In the genomic region with DNA sequence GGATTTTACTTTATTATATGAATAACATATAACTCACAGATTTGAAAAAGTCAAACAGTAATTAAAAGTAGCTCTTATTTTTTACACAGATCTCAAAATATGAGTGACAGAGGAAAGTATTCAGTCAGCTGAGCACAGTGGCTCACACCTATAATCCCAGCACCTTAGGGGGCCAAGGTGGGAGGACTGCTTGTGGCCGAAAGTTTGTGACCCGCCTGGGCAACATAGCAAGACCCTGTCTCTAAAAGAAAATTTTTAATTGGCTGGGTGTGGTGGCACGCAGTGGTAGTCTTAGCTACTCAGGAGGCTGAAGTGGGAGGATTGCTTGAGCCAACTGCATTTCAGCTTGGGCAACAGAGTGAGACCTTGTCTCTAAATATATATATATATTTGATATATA, we compare ENCODE assay signal across 20 cellular contexts. TPM values are rescaled to one million over a fixed set of nuclear protein-coding genes. Genes with fewer than 3 reads are reported as not detected.
DNase-seq lines count a peak whose midpoint lies in the region; ATAC-seq and TF ChIP-seq lines count a peak whose summit lies in the region.
"Had no signal": no experiment of that assay in that cellular context is flagged by ENCODE, and none has a peak within 500 bp of the region (broad histone marks: within the 10 kb centered on the region; RNA-seq: fewer than 3 reads in every experiment).

No MANE protein-coding gene starts in this region.

- H2AFZ ChIP-seq in OCI-LY1 (ENCODE audit: low read length): no peak overlapping the region
- no peak overlapping the region for H2AFZ ChIP-seq in mammary epithelial cell (ENCODE audit: low read depth, low read length)
- H2AFZ ChIP-seq: GM23248 had no signal

- H3K4me1 ChIP-seq in OCI-LY1 (ENCODE audit: insufficient read depth, low read length, severe bottlenecking) (peaks cover 95% of the 10 kb centered on the region), thoracic aorta (ENCODE audit: control insufficient read depth in 1 of 2, low read depth in 2 of 2) (peaks cover 34 to 50% of the 10 kb centered on the region in 2 donors), mammary epithelial cell (ENCODE audit: insufficient read depth, low read length) (peaks cover under 1% of the 10 kb centered on the region)
- H3K4me1 ChIP-seq: BLaER1 had no signal

- ATAC-seq in WTC11: no peak
- no peak for ATAC-seq in thoracic aorta (ENCODE audit: insufficient number of reproducible peaks, low FRiP score, low read depth)
- ATAC-seq: CD8-positive, alpha-beta T cell; GM12878 had no signal

- H3K27ac Mint-ChIP-seq in WTC11: no peak overlapping the region
- H3K27ac Mint-ChIP-seq: B cell; CD4-positive, CD25-positive, alpha-beta regulatory T cell; CD8-positive, alpha-beta T cell had no signal

- H3K9me3 Mint-ChIP-seq in WTC11: no peaks in the 10 kb centered on the region
- H3K9me3 Mint-ChIP-seq: CD4-positive, CD25-positive, alpha-beta regulatory T cell; CD8-positive, alpha-beta T cell had no signal

- H3K79me2 ChIP-seq in OCI-LY1 (ENCODE audit: insufficient read depth, low read length): no peaks in the 10 kb centered on the region
- no peaks in the 10 kb centered on the region for H3K79me2 ChIP-seq in mammary epithelial cell (ENCODE audit: insufficient read depth, low read length)

- H3K9ac ChIP-seq in OCI-LY1 (ENCODE audit: low read length) (no peak overlapping the region), mammary epithelial cell (ENCODE audit: insufficient read depth, low read length) (no peak overlapping the region)
- H3K9ac ChIP-seq: BLaER1, GM23248 had no signal

- DNase-seq in WTC11 (ENCODE audit: low spot score): no peak
- DNase-seq in thoracic aorta (ENCODE audit: low spot score): no peak
- no peak for DNase-seq in dermis blood vessel endothelial cell
- DNase-seq in mammary epithelial cell: no peak
- no peak for DNase-seq in 8988T
- DNase-seq: Caco-2; CD4-positive, CD25-positive, alpha-beta regulatory T cell; CD8-positive, alpha-beta T cell; DMS153; DND-41; EL; GDM1; GM23248; H7; HCEC 1CT had no signal

- no peaks in the 10 kb centered on the region for H3K36me3 ChIP-seq in OCI-LY1 (ENCODE audit: insufficient read depth, low read length)
- no peaks in the 10 kb centered on the region for H3K36me3 ChIP-seq in thoracic aorta
- H3K36me3 ChIP-seq in mammary epithelial cell (ENCODE audit: insufficient read depth, low read length): no peaks in the 10 kb centered on the region
- H3K36me3 ChIP-seq: BLaER1 had no signal

- in situ Hi-C loops in mammary epithelial cell (cut with MboI; ENCODE audit: low sequenced_read_pairs in 2 of 2): no loop called here

- POLR2A ChIA-PET in WTC11 (lab: Charles Lee): no interaction called here

- intact Hi-C loops in mammary epithelial cell (cut with micrococcal nuclease): no loop called here

- H3K27ac ChIP-seq in OCI-LY1 (ENCODE audit: low read depth, low read length, poor library complexity, severe bottlenecking): peak overlapping the region; percentile 91
- H3K27ac ChIP-seq in thoracic aorta: peak overlapping the region; percentile 65 to 67
- no peak overlapping the region for H3K27ac ChIP-seq in mammary epithelial cell (ENCODE audit: insufficient read depth, low read depth, low read length)
- H3K27ac ChIP-seq: BLaER1, C4-2B, GM23248 had no signal

- H3K4me3 ChIP-seq in OCI-LY1 (ENCODE audit: low read depth, low read length, poor library complexity, severe bottlenecking): no peak overlapping the region
- H3K4me3 ChIP-seq in thoracic aorta: no peak overlapping the region
- H3K4me3 ChIP-seq in mammary epithelial cell (replicated peaks in 1 of 3; ENCODE audit: insufficient read depth in 1 of 3, low read depth in 2 of 3, low read length in 3 of 3): no peak overlapping the region
- H3K4me3 ChIP-seq: BLaER1, GM12878, GM23248 had no signal

- no peaks in the 10 kb centered on the region for H3K27me3 Mint-ChIP-seq in WTC11 (ENCODE audit: low read depth)
- H3K27me3 Mint-ChIP-seq: B cell had no signal

- 95% methylated on average over 3 of the region's 3 CpGs for WGBS in mammary epithelial cell (ENCODE audit: low coverage, missing lambda C conversion rate)

- CTCF ChIA-PET in WTC11 (lab: Charles Lee): interaction anchor here (1.3 kb wide), 2 partner anchors 18 to 123 kb away, joined by 3 to 4 read pairs; no protein-coding TSS in a partner anchor
- CTCF ChIA-PET in mammary epithelial cell (lab: Charles Lee; ENCODE audit: low non-redundant PET): no interaction called here

- no peaks in the 10 kb centered on the region for H3K9me2 ChIP-seq in OCI-LY1 (ENCODE audit: low read depth, low read length)

- H3K4me3 Mint-ChIP-seq in WTC11: no peak overlapping the region
- H3K4me3 Mint-ChIP-seq: B cell; CD4-positive, CD25-positive, alpha-beta regulatory T cell; CD8-positive, alpha-beta T cell had no signal

- H4K20me1 ChIP-seq in OCI-LY1 (ENCODE audit: insufficient read depth, low read length): no peaks in the 10 kb centered on the region
- H4K20me1 ChIP-seq in mammary epithelial cell (ENCODE audit: insufficient read depth, low read length): no peaks in the 10 kb centered on the region
- H4K20me1 ChIP-seq: BLaER1 had no signal

- H3K4me2 ChIP-seq in OCI-LY1 (ENCODE audit: low read length): no peak overlapping the region
- H3K4me2 ChIP-seq in mammary epithelial cell (ENCODE audit: insufficient read depth, low read depth, low read length): no peak overlapping the region
- H3K4me2 ChIP-seq: BLaER1 had no signal

- H3K27me3 ChIP-seq in OCI-LY1 (ENCODE audit: insufficient read depth, low read length) (no peaks in the 10 kb centered on the region), thoracic aorta (replicated peaks; ENCODE audit: insufficient read depth) (no peaks in the 10 kb centered on the region), mammary epithelial cell (ENCODE audit: insufficient read depth, low read length) (no peaks in the 10 kb centered on the region)
- H3K27me3 ChIP-seq: BLaER1 had no signal

- no peaks in the 10 kb centered on the region for H3K36me3 Mint-ChIP-seq in WTC11
- H3K36me3 Mint-ChIP-seq: CD4-positive, CD25-positive, alpha-beta regulatory T cell; CD8-positive, alpha-beta T cell had no signal

- TF ChIP-seq CTCF in OCI-LY1 (IDR thresholded peaks at IDR 0.05; ENCODE audit: low read length): no peak
- no peak for TF ChIP-seq CTCF in WTC11 (IDR thresholded peaks at IDR 0.05)
- no peak for TF ChIP-seq CTCF in thoracic aorta (IDR thresholded peaks at IDR 0.05)
- TF ChIP-seq CTCF in mammary epithelial cell (conservative IDR thresholded peaks at IDR 0.05 in 1 of 2, IDR thresholded peaks at IDR 0.05 in 1 of 2; ENCODE audit: extremely low read depth in 1 of 2, insufficient read depth in 1 of 2, low read depth in 1 of 2, low read length in 2 of 2): no peak

- H3F3A ChIP-seq in OCI-LY1 (ENCODE audit: insufficient read depth, low read length): peaks cover 7% of the 10 kb centered on the region; the same call in 1 of the 2 replicates

- peaks cover 15% of the 10 kb centered on the region for H3K4me1 Mint-ChIP-seq in WTC11

- no peaks in the 10 kb centered on the region for H3K9me3 ChIP-seq in OCI-LY1 (ENCODE audit: low read length)
- no peaks in the 10 kb centered on the region for H3K9me3 ChIP-seq in thoracic aorta
- no peaks in the 10 kb centered on the region for H3K9me3 ChIP-seq in mammary epithelial cell (replicated peaks; ENCODE audit: insufficient read depth, low read length)
- H3K9me3 ChIP-seq: BLaER1, Caco-2 had no signal

- no TSS peak for BruUV-seq in mammary epithelial cell (replicated peaks; lab: Mats Ljungman, UMichigan)

- dilution Hi-C loops in mammary epithelial cell (cut with HindIII; ENCODE audit: low sequenced_read_pairs): no loop called here

TF ChIP-seq in WTC11, 78 proteins besides CTCF, POLR2A, EP300 and RAD21:
- TF ChIP-seq ZNF121 (CRISPR knock-in tag; IDR thresholded peaks at IDR 0.05) (peak; percentile 84), ZNF425 (CRISPR knock-in tag; conservative IDR thresholded peaks at IDR 0.05) (no peak), ATF1 (CRISPR knock-in tag; IDR thresholded peaks at IDR 0.05) (no peak)
- TF ChIP-seq, protein P1, sequence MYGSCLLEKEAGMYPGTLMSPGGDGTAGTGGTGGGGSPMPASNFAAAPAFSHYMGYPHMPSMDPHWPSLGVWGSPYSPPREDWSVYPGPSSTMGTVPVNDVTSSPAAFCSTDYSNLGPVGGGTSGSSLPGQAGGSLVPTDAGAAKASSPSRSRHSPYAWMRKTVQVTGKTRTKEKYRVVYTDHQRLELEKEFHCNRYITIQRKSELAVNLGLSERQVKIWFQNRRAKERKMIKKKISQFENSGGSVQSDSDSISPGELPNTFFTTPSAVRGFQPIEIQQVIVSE (CRISPR knock-in tag; IDR thresholded peaks at IDR 0.05; ENCODE audit: borderline replicate concordance): no peak
- TF ChIP-seq, protein P2, sequence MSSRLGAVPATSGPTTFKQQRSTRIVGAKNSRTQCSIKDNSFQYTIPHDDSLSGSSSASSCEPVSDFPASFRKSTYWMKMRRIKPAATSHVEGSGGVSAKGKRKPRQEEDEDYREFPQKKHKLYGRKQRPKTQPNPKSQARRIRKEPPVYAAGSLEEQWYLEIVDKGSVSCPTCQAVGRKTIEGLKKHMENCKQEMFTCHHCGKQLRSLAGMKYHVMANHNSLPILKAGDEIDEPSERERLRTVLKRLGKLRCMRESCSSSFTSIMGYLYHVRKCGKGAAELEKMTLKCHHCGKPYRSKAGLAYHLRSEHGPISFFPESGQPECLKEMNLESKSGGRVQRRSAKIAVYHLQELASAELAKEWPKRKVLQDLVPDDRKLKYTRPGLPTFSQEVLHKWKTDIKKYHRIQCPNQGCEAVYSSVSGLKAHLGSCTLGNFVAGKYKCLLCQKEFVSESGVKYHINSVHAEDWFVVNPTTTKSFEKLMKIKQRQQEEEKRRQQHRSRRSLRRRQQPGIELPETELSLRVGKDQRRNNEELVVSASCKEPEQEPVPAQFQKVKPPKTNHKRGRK (CRISPR knock-in tag; IDR thresholded peaks at IDR 0.05; ENCODE audit: borderline replicate concordance): no peak

RNA-seq across cellular contexts. Expression of gene UGP2, which starts 19.2 kb away (rescaled TPM):
- 543 to 626 TPM (median 606 TPM) in 3 replicates for total RNA-seq in WTC11 (2021)
- total RNA-seq in thoracic aorta: 100 to 1,000 TPM; 103 to 176 TPM
- 144 and 149 TPM in 2 replicates for total RNA-seq in dermis blood vessel endothelial cell
- total RNA-seq in mammary epithelial cell: 100 to 1,000 TPM; 141 to 248 TPM
- 87.4 TPM for polyA plus RNA-seq in mammary epithelial cell
- polyA minus RNA-seq in mammary epithelial cell: 60.9 TPM
